ENCODE assay signal across 8 cellular contexts in the genomic region with DNA sequence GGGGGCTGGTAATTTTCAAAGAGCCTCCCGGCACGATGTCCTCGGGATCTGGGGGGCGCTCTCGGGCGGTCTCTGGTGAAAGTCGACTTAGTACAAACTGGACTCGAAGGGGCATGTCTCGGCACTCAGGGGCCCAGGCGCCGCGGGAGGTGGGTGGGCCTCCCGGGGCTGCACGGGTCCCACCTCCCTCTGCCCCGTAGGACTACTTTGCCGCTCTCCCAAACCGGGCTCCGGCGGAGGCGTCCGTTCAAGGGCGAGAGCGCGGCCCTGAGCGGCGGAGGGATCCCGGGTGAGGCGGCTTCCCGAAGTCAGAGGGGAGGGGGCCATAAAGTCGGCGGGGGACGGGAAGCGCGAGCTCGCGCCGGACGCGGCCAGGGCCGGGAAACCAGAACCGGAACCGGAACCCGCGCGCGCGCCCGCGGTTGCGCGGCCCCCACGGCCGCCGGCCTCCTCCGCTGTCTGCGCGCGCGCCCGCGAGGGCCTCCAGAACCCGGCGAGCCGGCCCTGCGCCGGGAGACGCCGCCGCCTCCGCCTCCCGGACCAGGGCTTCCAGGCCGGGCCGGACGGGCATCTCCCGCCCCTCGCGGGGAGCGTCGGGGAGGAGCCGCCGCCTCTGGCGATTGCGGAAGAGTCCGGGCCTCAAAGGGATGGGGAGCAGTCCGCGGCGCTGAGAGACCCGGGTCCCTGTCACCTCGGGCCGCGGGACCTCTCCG. TPM values are rescaled to one million over a fixed set of nuclear protein-coding genes. Genes with fewer than 3 reads are reported as not detected.
A peak's percentile ranks its signal among the peaks of the same experiment; 100 is the strongest.
DNase-seq lines count a peak whose midpoint lies in the region; ATAC-seq and TF ChIP-seq lines count a peak whose summit lies in the region.

A gene with protein sequence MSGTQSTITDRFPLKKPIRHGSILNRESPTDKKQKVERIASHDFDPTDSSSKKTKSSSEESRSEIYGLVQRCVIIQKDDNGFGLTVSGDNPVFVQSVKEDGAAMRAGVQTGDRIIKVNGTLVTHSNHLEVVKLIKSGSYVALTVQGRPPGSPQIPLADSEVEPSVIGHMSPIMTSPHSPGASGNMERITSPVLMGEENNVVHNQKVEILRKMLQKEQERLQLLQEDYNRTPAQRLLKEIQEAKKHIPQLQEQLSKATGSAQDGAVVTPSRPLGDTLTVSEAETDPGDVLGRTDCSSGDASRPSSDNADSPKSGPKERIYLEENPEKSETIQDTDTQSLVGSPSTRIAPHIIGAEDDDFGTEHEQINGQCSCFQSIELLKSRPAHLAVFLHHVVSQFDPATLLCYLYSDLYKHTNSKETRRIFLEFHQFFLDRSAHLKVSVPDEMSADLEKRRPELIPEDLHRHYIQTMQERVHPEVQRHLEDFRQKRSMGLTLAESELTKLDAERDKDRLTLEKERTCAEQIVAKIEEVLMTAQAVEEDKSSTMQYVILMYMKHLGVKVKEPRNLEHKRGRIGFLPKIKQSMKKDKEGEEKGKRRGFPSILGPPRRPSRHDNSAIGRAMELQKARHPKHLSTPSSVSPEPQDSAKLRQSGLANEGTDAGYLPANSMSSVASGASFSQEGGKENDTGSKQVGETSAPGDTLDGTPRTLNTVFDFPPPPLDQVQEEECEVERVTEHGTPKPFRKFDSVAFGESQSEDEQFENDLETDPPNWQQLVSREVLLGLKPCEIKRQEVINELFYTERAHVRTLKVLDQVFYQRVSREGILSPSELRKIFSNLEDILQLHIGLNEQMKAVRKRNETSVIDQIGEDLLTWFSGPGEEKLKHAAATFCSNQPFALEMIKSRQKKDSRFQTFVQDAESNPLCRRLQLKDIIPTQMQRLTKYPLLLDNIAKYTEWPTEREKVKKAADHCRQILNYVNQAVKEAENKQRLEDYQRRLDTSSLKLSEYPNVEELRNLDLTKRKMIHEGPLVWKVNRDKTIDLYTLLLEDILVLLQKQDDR (N-terminal part only) (plus strand): TSS at position 486 of the 713 bp plus-strand sequence. CDS start 831 bp downstream, outside the sequence.

- peak; percentile 78 for TF ChIP-seq POLR2A in GM15510 (IDR thresholded peaks at IDR 0.05; ENCODE audit: borderline replicate concordance, extremely low read depth, insufficient read length)

- H3K4me3 ChIP-seq in WI38 (ENCODE audit: low read depth, low read length) (peak within 1 kb of the TSS; percentile 86), mammary epithelial cell (replicated peaks in 1 of 3; ENCODE audit: insufficient read depth in 1 of 3, low read depth in 2 of 3, low read length in 3 of 3) (peak within 1 kb of the TSS; percentile 63 to 97 (median 82)), skin epidermis (peak within 1 kb of the TSS; percentile 61 to 93 (median 78))

- H3K4me2 ChIP-seq in mammary epithelial cell (ENCODE audit: insufficient read depth, low read depth, low read length) = peak within 1 kb of the TSS; percentile 98

- peak within 1 kb of the TSS; percentile 92 for H2AFZ ChIP-seq in mammary epithelial cell (ENCODE audit: low read depth, low read length)

- ATAC-seq in HG02885 (IDR thresholded peaks at IDR 0.05; ENCODE audit: poor library complexity, unreplicated experiment) (peak; percentile 71), HG03378 (IDR thresholded peaks at IDR 0.05; ENCODE audit: unreplicated experiment) (no peak)

- no peaks in the 10 kb centered on the region for H3K36me3 ChIP-seq in mammary epithelial cell (ENCODE audit: insufficient read depth, low read length)

- intact Hi-C loops in mammary epithelial cell (cut with micrococcal nuclease) = loop anchor here (1.0 to 10.0 kb wide), 7 partner anchors 65 to 619 kb away; a partner anchor contains a TSS

- DNase-seq in NCI-H2107 treated with DMSO at 0.1 percent for 48 hours (lab: John Stamatoyannopoulos, UW; ENCODE audit: unreplicated experiment) (peak; percentile 44), mammary epithelial cell (peak; percentile 93), iPS-NIHi11 (ENCODE audit: low spot score) (peak; percentile 97)

- H3K9ac ChIP-seq in mammary epithelial cell (ENCODE audit: insufficient read depth, low read length) = peak within 1 kb of the TSS; percentile 84

- 6% methylated on average over 14 of the region's 92 CpGs for WGBS in mammary epithelial cell (ENCODE audit: low coverage, missing lambda C conversion rate)

- CTCF ChIA-PET in mammary epithelial cell (lab: Charles Lee; ENCODE audit: low non-redundant PET) = interaction anchor here (0.6 kb wide), 1 partner anchor 90 kb away, joined by 3 read pairs; no protein-coding TSS in a partner anchor

- H3K27me3 ChIP-seq in mammary epithelial cell (ENCODE audit: insufficient read depth, low read length) = no peaks in the 10 kb centered on the region

- H3K79me2 ChIP-seq in mammary epithelial cell (ENCODE audit: insufficient read depth, low read length) = peaks cover 41% of the 10 kb centered on the region

- H3K27ac ChIP-seq in mammary epithelial cell (ENCODE audit: insufficient read depth, low read depth, low read length) (peak within 1 kb of the TSS; percentile 52), skin epidermis (peak within 1 kb of the TSS; percentile 71 to 99 (median 96))

- in situ Hi-C loops in mammary epithelial cell (cut with MboI; ENCODE audit: low sequenced_read_pairs in 2 of 2) = loop anchor here in 1 of 2 donors (25.0 kb wide), 1 partner anchor 101 kb away; no protein-coding TSS in a partner anchor

- TF ChIP-seq CTCF in WI38 (IDR thresholded peaks at IDR 0.05; ENCODE audit: low read depth, low read length) (peak; percentile 40), mammary epithelial cell (conservative IDR thresholded peaks at IDR 0.05 in 1 of 2, IDR thresholded peaks at IDR 0.05 in 1 of 2; ENCODE audit: extremely low read depth in 1 of 2, insufficient read depth in 1 of 2, low read depth in 1 of 2, low read length in 2 of 2) (peak in 1 of 2 donors; percentile 37)

- no peaks in the 10 kb centered on the region for H3K9me3 ChIP-seq in mammary epithelial cell (replicated peaks; ENCODE audit: insufficient read depth, low read length)

- BruUV-seq in mammary epithelial cell (replicated peaks; lab: Mats Ljungman, UMichigan) = no TSS peak

- peaks cover 66% of the 10 kb centered on the region for H3K4me1 ChIP-seq in mammary epithelial cell (ENCODE audit: insufficient read depth, low read length)

- H4K20me1 ChIP-seq in mammary epithelial cell (ENCODE audit: insufficient read depth, low read length) = no peaks in the 10 kb centered on the region

- dilution Hi-C loops in mammary epithelial cell (cut with HindIII; ENCODE audit: low sequenced_read_pairs) = no loop called here

RNA-seq across cellular contexts. Expression of the gene that starts here (rescaled TPM):
- total RNA-seq in mammary epithelial cell = 10 to 100 TPM; 54.3 to 55.7 TPM
- 11.7 TPM for polyA plus RNA-seq in mammary epithelial cell
- polyA minus RNA-seq in mammary epithelial cell = 47.2 TPM

Comparison
In these comparisons a context has a peak if more than half of its experiments do, and no peak if none do; other contexts are left out.
1. DNase-seq: peak in every context shown above with its lines; median percentile 97 in iPS-NIHi11; 93 in mammary epithelial cell; 44 in NCI-H2107 treated with DMSO at 0.1 percent for 48 hours.